In genomic region chr10:16227674-16228073, GRCh38 we compare ENCODE assay signal across 37 cellular contexts.
"Had no signal": no experiment of that assay in that cellular context is flagged by ENCODE, and none has a peak within 500 bp of the region (broad histone marks: within the 10 kb centered on the region; RNA-seq: fewer than 3 reads in every experiment).

No MANE protein-coding gene starts in this region.

- H3K4me3 ChIP-seq: MG63 had no signal

- H3K27me3 ChIP-seq: MG63 had no signal

- H3K9me3 ChIP-seq: MG63 had no signal

- H3K36me3 ChIP-seq: MG63 had no signal

- DNase-seq: Karpas-422, Kasumi-1, MG63, MM.1S, MV-4-11, NCI-H1048, NCI-H1092, NCI-H1092 treated with DMSO at 0.1 percent for 48 hours, NCI-H1105, NCI-H1105 treated with DMSO at 0.1 percent for 48 hours, NCI-H1417, NCI-H1417 treated with DMSO at 0.1 percent for 48 hours, NCI-H1436, NCI-H1436 treated with DMSO at 0.1 percent for 48 hours, NCI-H146, NCI-H1694, NCI-H1694 treated with DMSO at 0.1 percent for 48 hours, NCI-H187, NCI-H187 treated with DMSO at 0.1 percent for 48 hours, NCI-H1930, NCI-H2029, NCI-H2029 treated with DMSO at 0.1 percent for 48 hours, NCI-H2081, NCI-H2081 treated with DMSO at 0.1 percent for 48 hours, NCI-H2107, NCI-H2171, NCI-H2171 treated with DMSO at 0.1 percent for 48 hours, NCI-H2227 treated with DMSO at 0.1 percent for 48 hours, NCI-H226, NCI-H345, NCI-H446, NCI-H446 treated with DMSO at 0.1 percent for 48 hours, NCI-H510A, NCI-H510A treated with DMSO at 0.1 percent for 48 hours, NCI-H524, NCI-H524 treated with DMSO at 0.1 percent for 48 hours, NCI-H526 had no signal
